1 cellular context compared by ENCODE assay signal in the genomic region with DNA sequence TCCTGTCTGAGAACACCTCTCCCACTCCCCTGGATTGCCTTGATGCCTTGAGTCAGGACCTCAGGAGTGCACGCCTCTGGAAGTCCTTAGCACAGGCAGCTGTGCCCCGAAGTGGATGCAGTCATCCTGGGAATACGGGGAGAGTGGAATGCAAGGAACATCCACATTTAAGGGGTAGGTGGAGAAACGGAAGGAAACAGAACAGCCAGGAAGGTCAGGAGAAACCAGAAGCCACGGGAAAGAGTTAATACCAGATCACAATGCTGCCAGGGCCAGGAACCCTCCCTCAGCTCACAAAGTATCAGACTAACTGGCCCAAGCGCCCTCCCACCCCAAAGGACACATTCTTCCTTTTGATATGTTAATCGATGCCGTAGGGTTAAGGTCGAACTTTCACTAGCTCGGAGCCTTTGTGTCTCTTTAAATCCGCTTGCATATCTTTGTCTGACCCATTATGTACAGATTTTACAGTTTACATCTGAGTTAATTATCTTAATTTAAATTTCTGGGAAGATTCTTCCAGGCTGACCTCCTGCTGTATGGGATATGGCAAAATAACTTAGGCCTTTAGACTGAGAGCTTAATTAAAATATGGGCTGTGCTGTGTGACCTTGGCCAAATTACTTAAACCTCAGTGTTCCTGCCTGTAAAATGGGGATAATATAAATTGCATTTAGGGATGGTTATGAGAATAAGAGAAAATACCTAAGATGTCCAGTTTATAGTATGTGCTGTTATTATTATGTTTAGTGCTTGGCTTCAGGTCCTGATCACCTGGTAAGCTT.
TF ChIP-seq lines count a peak whose summit lies in the region.

No MANE protein-coding gene starts in this region.

TF ChIP-seq in WTC11, 78 proteins besides CTCF, POLR2A, EP300 and RAD21 (continued from another document):
- TF ChIP-seq, protein P1, sequence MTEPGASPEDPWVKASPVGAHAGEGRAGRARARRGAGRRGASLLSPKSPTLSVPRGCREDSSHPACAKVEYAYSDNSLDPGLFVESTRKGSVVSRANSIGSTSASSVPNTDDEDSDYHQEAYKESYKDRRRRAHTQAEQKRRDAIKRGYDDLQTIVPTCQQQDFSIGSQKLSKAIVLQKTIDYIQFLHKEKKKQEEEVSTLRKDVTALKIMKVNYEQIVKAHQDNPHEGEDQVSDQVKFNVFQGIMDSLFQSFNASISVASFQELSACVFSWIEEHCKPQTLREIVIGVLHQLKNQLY (CRISPR knock-in tag; IDR thresholded peaks at IDR 0.05), result no peak
- TF ChIP-seq HMGA2 (CRISPR knock-in tag; IDR thresholded peaks at IDR 0.05), result peak; percentile 20; the same call in 1 of the 2 replicates
- TF ChIP-seq EMX1 (CRISPR knock-in tag; IDR thresholded peaks at IDR 0.05), result no peak; the same call in 1 of the 2 replicates
- TF ChIP-seq ZNF396 (CRISPR knock-in tag; IDR thresholded peaks at IDR 0.05; ENCODE audit: borderline replicate concordance), result peak; percentile 83
- peak; percentile 41; the same call in 1 of the 2 replicates for TF ChIP-seq ZNF423 (CRISPR knock-in tag; IDR thresholded peaks at IDR 0.05)
- TF ChIP-seq NR1H2 (CRISPR knock-in tag; IDR thresholded peaks at IDR 0.05), result no peak
- no peak for TF ChIP-seq ELF4 (CRISPR knock-in tag; IDR thresholded peaks at IDR 0.05; ENCODE audit: low read depth)
- no peak for TF ChIP-seq RELA (CRISPR knock-in tag; IDR thresholded peaks at IDR 0.05; ENCODE audit: borderline replicate concordance)
- no peak for TF ChIP-seq JAZF1 (CRISPR knock-in tag; IDR thresholded peaks at IDR 0.05)
- TF ChIP-seq NFYB (CRISPR knock-in tag; conservative IDR thresholded peaks at IDR 0.05; ENCODE audit: low read depth), result no peak
- TF ChIP-seq NFE2L1 (CRISPR knock-in tag; IDR thresholded peaks at IDR 0.05), result no peak
- TF ChIP-seq GABPB1 (CRISPR knock-in tag; IDR thresholded peaks at IDR 0.05), result no peak
- TF ChIP-seq ATF1 (CRISPR knock-in tag; IDR thresholded peaks at IDR 0.05), result no peak
- TF ChIP-seq GTF2I (CRISPR knock-in tag; conservative IDR thresholded peaks at IDR 0.05), result peak; percentile 100
- TF ChIP-seq ZNF416 (CRISPR knock-in tag; IDR thresholded peaks at IDR 0.05), result peak; percentile 76; the same call in 1 of the 2 replicates
- TF ChIP-seq, protein P2, sequence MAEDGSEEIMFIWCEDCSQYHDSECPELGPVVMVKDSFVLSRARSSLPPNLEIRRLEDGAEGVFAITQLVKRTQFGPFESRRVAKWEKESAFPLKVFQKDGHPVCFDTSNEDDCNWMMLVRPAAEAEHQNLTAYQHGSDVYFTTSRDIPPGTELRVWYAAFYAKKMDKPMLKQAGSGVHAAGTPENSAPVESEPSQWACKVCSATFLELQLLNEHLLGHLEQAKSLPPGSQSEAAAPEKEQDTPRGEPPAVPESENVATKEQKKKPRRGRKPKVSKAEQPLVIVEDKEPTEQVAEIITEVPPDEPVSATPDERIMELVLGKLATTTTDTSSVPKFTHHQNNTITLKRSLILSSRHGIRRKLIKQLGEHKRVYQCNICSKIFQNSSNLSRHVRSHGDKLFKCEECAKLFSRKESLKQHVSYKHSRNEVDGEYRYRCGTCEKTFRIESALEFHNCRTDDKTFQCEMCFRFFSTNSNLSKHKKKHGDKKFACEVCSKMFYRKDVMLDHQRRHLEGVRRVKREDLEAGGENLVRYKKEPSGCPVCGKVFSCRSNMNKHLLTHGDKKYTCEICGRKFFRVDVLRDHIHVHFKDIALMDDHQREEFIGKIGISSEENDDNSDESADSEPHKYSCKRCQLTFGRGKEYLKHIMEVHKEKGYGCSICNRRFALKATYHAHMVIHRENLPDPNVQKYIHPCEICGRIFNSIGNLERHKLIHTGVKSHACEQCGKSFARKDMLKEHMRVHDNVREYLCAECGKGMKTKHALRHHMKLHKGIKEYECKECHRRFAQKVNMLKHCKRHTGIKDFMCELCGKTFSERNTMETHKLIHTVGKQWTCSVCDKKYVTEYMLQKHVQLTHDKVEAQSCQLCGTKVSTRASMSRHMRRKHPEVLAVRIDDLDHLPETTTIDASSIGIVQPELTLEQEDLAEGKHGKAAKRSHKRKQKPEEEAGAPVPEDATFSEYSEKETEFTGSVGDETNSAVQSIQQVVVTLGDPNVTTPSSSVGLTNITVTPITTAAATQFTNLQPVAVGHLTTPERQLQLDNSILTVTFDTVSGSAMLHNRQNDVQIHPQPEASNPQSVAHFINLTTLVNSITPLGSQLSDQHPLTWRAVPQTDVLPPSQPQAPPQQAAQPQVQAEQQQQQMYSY (CRISPR knock-in tag; IDR thresholded peaks at IDR 0.05), result peak; percentile 64
- TF ChIP-seq CREB1 (CRISPR knock-in tag; IDR thresholded peaks at IDR 0.05), result no peak
- TF ChIP-seq, protein P3, sequence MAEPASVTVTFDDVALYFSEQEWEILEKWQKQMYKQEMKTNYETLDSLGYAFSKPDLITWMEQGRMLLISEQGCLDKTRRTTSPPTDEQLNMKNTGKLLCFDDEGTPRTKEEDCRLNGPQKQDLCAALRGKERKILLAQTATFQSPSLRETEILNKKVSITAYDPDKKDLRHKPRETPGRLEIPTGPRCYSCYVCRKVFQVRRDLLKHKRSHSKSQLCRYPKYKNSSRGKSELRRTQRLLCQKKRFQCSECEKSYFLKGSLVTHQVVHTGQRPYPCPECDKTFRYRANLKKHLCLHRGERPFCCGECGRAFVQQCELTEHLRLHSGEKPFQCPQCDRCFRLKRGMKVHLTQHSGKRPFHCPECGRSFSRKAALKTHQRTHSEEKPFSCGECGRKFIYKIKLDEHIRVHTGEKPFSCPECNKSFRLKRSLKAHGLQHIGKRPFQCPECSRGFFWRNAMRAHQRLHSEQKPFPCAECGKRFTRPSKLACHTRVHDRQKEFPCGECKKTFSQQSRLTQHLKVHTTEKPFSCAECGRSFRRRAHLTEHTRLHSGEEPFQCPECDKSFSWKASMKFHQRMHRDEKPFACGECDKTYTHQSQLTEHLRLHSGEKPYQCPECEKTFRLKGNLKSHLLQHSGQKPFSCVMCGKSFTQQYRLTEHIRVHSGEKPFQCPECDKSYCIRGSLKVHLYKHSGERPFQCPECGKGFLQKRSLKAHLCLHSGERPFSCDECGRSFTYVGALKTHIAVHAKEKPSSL (CRISPR knock-in tag; conservative IDR thresholded peaks at IDR 0.05), result peak; percentile 77; the same call in 1 of the 2 replicates
